ENCODE assay signal across 19 cellular contexts in the genomic region with DNA sequence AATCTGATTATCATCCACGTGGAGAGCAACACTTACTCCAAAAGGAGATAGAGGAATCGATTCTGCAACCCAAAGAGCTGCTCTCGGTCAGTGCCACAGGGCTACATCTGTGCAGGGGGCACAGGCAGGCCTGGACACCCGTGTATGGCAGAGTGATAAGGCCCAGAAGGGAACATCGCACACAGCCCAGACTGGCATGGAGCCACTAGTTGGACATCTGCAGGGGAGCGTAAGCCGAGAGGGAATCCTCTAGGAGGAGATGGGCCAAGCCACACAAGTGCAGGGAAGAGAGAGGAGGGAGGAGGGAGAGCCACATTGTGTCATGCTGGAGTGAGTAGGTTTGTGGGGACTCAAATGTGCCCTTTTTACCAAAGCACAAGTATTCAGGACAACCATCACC.
"Had no signal": no experiment of that assay in that cellular context is flagged by ENCODE, and none has a peak within 500 bp of the region (broad histone marks: within the 10 kb centered on the region; RNA-seq: fewer than 3 reads in every experiment).

No MANE protein-coding gene starts in this region.

- H3K9me3 ChIP-seq: adrenal gland, breast epithelium, esophagus muscularis mucosa, tibial nerve, uterus had no signal

- H3K27me3 ChIP-seq: uterus had no signal

- H3K4me1 ChIP-seq: adrenal gland, breast epithelium, uterus had no signal

- H3K36me3 ChIP-seq: adrenal gland, breast epithelium, esophagus muscularis mucosa, tibial nerve, uterus had no signal

- FAIRE-seq: astrocyte, endothelial cell of umbilical vein, keratinocyte had no signal

- H3K27ac ChIP-seq: adrenal gland, breast epithelium, esophagus muscularis mucosa, tibial nerve, uterus had no signal

- H3K4me3 ChIP-seq: adrenal gland, breast epithelium, esophagus muscularis mucosa, tibial nerve, uterus had no signal

- ATAC-seq: activated CD4-positive, alpha-beta T cell treated with anti-CD3 and anti-CD28 coated beads for 36 hours; activated naive CD4-positive, alpha-beta T cell treated with anti-CD3 and anti-CD28 coated beads, Interleukin-2, amount 50 U/mL, for 72 hours; left lobe of liver; stimulated activated naive CD8-positive, alpha-beta T cell treated with anti-CD3 and anti-CD28 coated beads, Interleukin-15, Interleukin-2, amounts not matched to agents 100 U/mL and 50 U/mL, for 24 hours had no signal

- DNase-seq: activated CD4-positive, alpha-beta T cell treated with anti-CD3 and anti-CD28 coated beads for 36 hours; activated CD4-positive, alpha-beta T cell treated with anti-CD3 and anti-CD28 coated beads, Interleukin-2, amount 50 U/mL, for 48 hours; activated gamma-delta T cell; adrenal gland; effector memory CD4-positive, alpha-beta T cell; hippocampal formation; mammary epithelial cell; stimulated activated CD4-positive, alpha-beta T cell treated with anti-CD3 and anti-CD28 coated beads, Interleukin-12 subunit alpha, Interleukin-12 subunit beta, amount 100 ng/mL, for 4 hours; stimulated activated CD4-positive, alpha-beta T cell treated with anti-CD3 and anti-CD28 coated beads, Interleukin-1b, Interleukin-23, amount 100 ng/mL, for 48 hours; stimulated activated naive CD8-positive, alpha-beta T cell treated with anti-CD3 and anti-CD28 coated beads, Interleukin-15, Interleukin-2, amounts not matched to agents 100 U/mL and 50 U/mL, for 24 hours; uterus had no signal
